Comparison of ENCODE assay signal across 1 cellular context in genomic region chr12:7058163-7058845, GRCh38.
TF ChIP-seq lines count a peak whose summit lies in the region.

No MANE protein-coding gene starts in this region.

TF ChIP-seq in K562, 482 proteins besides CTCF, POLR2A, EP300 and RAD21 (continues in another document):
- TF ChIP-seq BCL6 (CRISPR knock-in tag; IDR thresholded peaks at IDR 0.05) (peak; percentile 88), BCLAF1 (IDR thresholded peaks at IDR 0.05; ENCODE audit: borderline replicate concordance in 1 of 2, control insufficient read depth in 1 of 2, low read depth in 2 of 2, low read length in 1 of 2) (no peak), TFAM (CRISPR knock-in tag; conservative IDR thresholded peaks at IDR 0.05) (no peak), E2F4 (CRISPR knock-in tag; IDR thresholded peaks at IDR 0.05; ENCODE audit: low read depth) (no peak), KDM5B (IDR thresholded peaks at IDR 0.05; ENCODE audit: insufficient replicate concordance, low read depth, low read length) (no peak), HLTF (IDR thresholded peaks at IDR 0.05) (no peak), RFX7 (CRISPR knock-in tag; IDR thresholded peaks at IDR 0.05) (no peak), ZNF584 (CRISPR knock-in tag; IDR thresholded peaks at IDR 0.05; ENCODE audit: low read depth) (peak; percentile 76; the same call in 1 of the 2 replicates), SNAPC5 (CRISPR knock-in tag; IDR thresholded peaks at IDR 0.05) (no peak), L3MBTL2 (IDR thresholded peaks at IDR 0.05) (no peak), ZBTB40 (IDR thresholded peaks at IDR 0.05) (no peak), ZBTB40 (CRISPR knock-in tag; IDR thresholded peaks at IDR 0.05) (no peak), GATA2 (CRISPR knock-in tag; IDR thresholded peaks at IDR 0.05) (no peak), NFATC3 (IDR thresholded peaks at IDR 0.05) (no peak), ZKSCAN8 (CRISPR knock-in tag; IDR thresholded peaks at IDR 0.05) (0 out of 2 replicates have a peak, but pooled peaks have one; percentile 37), ZKSCAN1 (IDR thresholded peaks at IDR 0.05; ENCODE audit: low read depth, low read length) (no peak), BRF2 (IDR thresholded peaks at IDR 0.05; ENCODE audit: borderline replicate concordance, insufficient read depth, insufficient read length) (no peak), ETS2 (tag; IDR thresholded peaks at IDR 0.05; ENCODE audit: borderline replicate concordance, poor library complexity, severe bottlenecking) (no peak), FUS (optimal IDR thresholded peaks at IDR 0.05; ENCODE audit: low read depth, low read length) (no peak), ZNF639 (CRISPR knock-in tag; conservative IDR thresholded peaks at IDR 0.05 in 1 of 2, IDR thresholded peaks at IDR 0.05 in 1 of 2) (peak in 1 of 2 experiments; percentile 69; a peak in 2 of 4 replicates), XRCC5 (IDR thresholded peaks at IDR 0.05; ENCODE audit: low read depth, low read length) (no peak), TARDBP (IDR thresholded peaks at IDR 0.05) (no peak), DACH1 (IDR thresholded peaks at IDR 0.05; ENCODE audit: partially characterized antibody) (no peak), ID3 (CRISPR knock-in tag; IDR thresholded peaks at IDR 0.05) (0 out of 2 replicates have a peak, but pooled peaks have one; percentile 49), ID3 (tag; IDR thresholded peaks at IDR 0.05) (peak; percentile 94), NRF1 (conservative IDR thresholded peaks at IDR 0.05 in 1 of 2, IDR thresholded peaks at IDR 0.05 in 1 of 2) (0 out of 4 replicates have a peak, but pooled peaks of 1 of the 2 experiments have one; percentile 9), TBP (optimal IDR thresholded peaks at IDR 0.05; ENCODE audit: low read depth, low read length) (no peak), ZNF347 (CRISPR knock-in tag; IDR thresholded peaks at IDR 0.05; ENCODE audit: low read depth) (no peak), HMGXB4 (CRISPR knock-in tag; IDR thresholded peaks at IDR 0.05) (no peak), MAFK (IDR thresholded peaks at IDR 0.05; ENCODE audit: low read length) (no peak), ATF3 (IDR thresholded peaks at IDR 0.05) (no peak), ATF3 (CRISPR knock-in tag; conservative IDR thresholded peaks at IDR 0.05) (no peak), ZNF609 (CRISPR knock-in tag; IDR thresholded peaks at IDR 0.05; ENCODE audit: borderline replicate concordance) (no peak), MCM5 (IDR thresholded peaks at IDR 0.05; ENCODE audit: low read depth) (no peak)
